In genomic region chr15:52503788-52504496, GRCh38 we compare ENCODE assay signal across 9 cellular contexts. TPM values are rescaled to one million over a fixed set of nuclear protein-coding genes. Genes with fewer than 3 reads are reported as not detected.
DNase-seq lines count a peak whose midpoint lies in the region; ATAC-seq and TF ChIP-seq lines count a peak whose summit lies in the region.
"Had no signal": no experiment of that assay in that cellular context is flagged by ENCODE, and none has a peak within 500 bp of the region (broad histone marks: within the 10 kb centered on the region; RNA-seq: fewer than 3 reads in every experiment).

No MANE protein-coding gene starts in this region.

- H3K36me3 ChIP-seq in OCI-LY1 (ENCODE audit: insufficient read depth, low read length) (no peaks in the 10 kb centered on the region), gastrocnemius medialis (no peaks in the 10 kb centered on the region)

- peaks cover 29% of the 10 kb centered on the region for H3K79me2 ChIP-seq in OCI-LY1 (ENCODE audit: insufficient read depth, low read length)

- H3K4me1 ChIP-seq in OCI-LY1 (ENCODE audit: insufficient read depth, low read length, severe bottlenecking) (peaks cover 60% of the 10 kb centered on the region), gastrocnemius medialis (peaks cover 14 to 21% of the 10 kb centered on the region in 2 donors)

- no peaks in the 10 kb centered on the region for H4K20me1 ChIP-seq in OCI-LY1 (ENCODE audit: insufficient read depth, low read length)

- H3K4me2 ChIP-seq in OCI-LY1 (ENCODE audit: low read length): peak overlapping the region; percentile 59

- no peaks in the 10 kb centered on the region for H3F3A ChIP-seq in OCI-LY1 (ENCODE audit: insufficient read depth, low read length)

- intact Hi-C loops in gastrocnemius medialis (cut with DNase I; ENCODE audit: low total_unique reads): loop anchor here (10.0 kb wide), 1 partner anchor 59 kb away; no protein-coding TSS in a partner anchor

- no peak overlapping the region for H2AFZ ChIP-seq in OCI-LY1 (ENCODE audit: low read length)

- H3K27ac ChIP-seq in OCI-LY1 (ENCODE audit: low read depth, low read length, poor library complexity, severe bottlenecking) (peak overlapping the region; percentile 93), gastrocnemius medialis (no peak overlapping the region)

- in situ Hi-C loops in gastrocnemius medialis (cut with MboI; ENCODE audit: low sequenced_read_pairs in 4 of 4): no loop called here

- H3K27me3 ChIP-seq in OCI-LY1 (ENCODE audit: insufficient read depth, low read length) (no peaks in the 10 kb centered on the region), gastrocnemius medialis (no peaks in the 10 kb centered on the region)

- no peaks in the 10 kb centered on the region for H3K9me3 ChIP-seq in OCI-LY1 (ENCODE audit: low read length)
- H3K9me3 ChIP-seq in gastrocnemius medialis: no peaks in the 10 kb centered on the region

- H3K4me3 ChIP-seq in OCI-LY1 (ENCODE audit: low read depth, low read length, poor library complexity, severe bottlenecking) (peak overlapping the region; percentile 33), gastrocnemius medialis (no peak overlapping the region)

- H3K9ac ChIP-seq in OCI-LY1 (ENCODE audit: low read length): peak overlapping the region; percentile 46; the same call in 1 of the 2 replicates

- no peak for TF ChIP-seq CTCF in OCI-LY1 (IDR thresholded peaks at IDR 0.05; ENCODE audit: low read length)
- TF ChIP-seq CTCF in gastrocnemius medialis (IDR thresholded peaks at IDR 0.05 in 4 of 5, conservative IDR thresholded peaks at IDR 0.05 in 1 of 5): no peak

- TF ChIP-seq POLR2A in GM18505 (IDR thresholded peaks at IDR 0.05; ENCODE audit: borderline replicate concordance, extremely low read depth, insufficient read depth, insufficient read length) (no peak), gastrocnemius medialis (IDR thresholded peaks at IDR 0.05) (no peak)

- DNase-seq in HCEC 1CT (peak; percentile 46), medulla oblongata (ENCODE audit: extremely low spot score) (peak; percentile 62), gastrocnemius medialis (no peak), iPS-NIHi7 (ENCODE audit: extremely low spot score) (no peak), NCI-H526 treated with DMSO at 0.1 percent for 48 hours (lab: John Stamatoyannopoulos, UW) (no peak)
- DNase-seq in activated naive CD4-positive, alpha-beta T cell (lab: John Stamatoyannopoulos, UW): no peak
- DNase-seq: islet precursor cell had no signal

- peak; percentile 75 for ATAC-seq in GM18505 (IDR thresholded peaks at IDR 0.05; ENCODE audit: unreplicated experiment)
- ATAC-seq in gastrocnemius medialis: no peak

- no peaks in the 10 kb centered on the region for H3K9me2 ChIP-seq in OCI-LY1 (ENCODE audit: low read depth, low read length)

RNA-seq across cellular contexts. Expression of gene MYO5A, which starts 24.7 kb away (rescaled TPM):
- total RNA-seq in gastrocnemius medialis: 10 to 100 TPM in 2 of 4 donors, 1 to 10 TPM in 2; 5.8 to 51.2 (median 10.2) TPM

Comparison
In these comparisons a context has a peak if more than half of its experiments do, and no peak if none do; other contexts are left out.
1. DNase-seq: peak in HCEC 1CT (single experiment) and medulla oblongata (single experiment); none in gastrocnemius medialis (0 of 2), iPS-NIHi7 (single experiment), NCI-H526 treated with DMSO at 0.1 percent for 48 hours (single experiment) and activated naive CD4-positive, alpha-beta T cell (0 of 4).